In genomic region chr12:113794774-113795173, GRCh38 we compare ENCODE assay signal across 1 cellular context.
TF ChIP-seq lines count a peak whose summit lies in the region.

No MANE protein-coding gene starts in this region.

TF ChIP-seq in K562, 482 proteins besides CTCF, POLR2A, EP300 and RAD21 (continued from another document and continues in another):
- no peak for TF ChIP-seq ZNF655 (CRISPR knock-in tag; IDR thresholded peaks at IDR 0.05)
- no peak for TF ChIP-seq ZNF140 (CRISPR knock-in tag; IDR thresholded peaks at IDR 0.05)
- TF ChIP-seq ZNF507 (tag; conservative IDR thresholded peaks at IDR 0.05) = no peak
- no peak for TF ChIP-seq ZNF408 (CRISPR knock-in tag; IDR thresholded peaks at IDR 0.05; ENCODE audit: low read depth)
- no peak for TF ChIP-seq E2F3 (CRISPR knock-in tag; IDR thresholded peaks at IDR 0.05)
- TF ChIP-seq E2F8 (IDR thresholded peaks at IDR 0.05; ENCODE audit: low read depth, partially characterized antibody) = no peak
- no peak for TF ChIP-seq ZNF274 (IDR thresholded peaks at IDR 0.05; ENCODE audit: borderline replicate concordance, low read depth, low read length)
- no peak for TF ChIP-seq BCL6 (CRISPR knock-in tag; IDR thresholded peaks at IDR 0.05)
- no peak for TF ChIP-seq CREB3 (tag; conservative IDR thresholded peaks at IDR 0.05; ENCODE audit: low read depth)
- no peak for TF ChIP-seq ZSCAN29 (IDR thresholded peaks at IDR 0.05)
- no peak for TF ChIP-seq ZNF518B (CRISPR knock-in tag; IDR thresholded peaks at IDR 0.05)
- no peak for TF ChIP-seq ZBTB5 (IDR thresholded peaks at IDR 0.05)
- no peak for TF ChIP-seq SAP30 (IDR thresholded peaks at IDR 0.05; ENCODE audit: borderline replicate concordance, insufficient read depth, low read depth, low read length, poor library complexity, severe bottlenecking)
- TF ChIP-seq SMAD4 (CRISPR knock-in tag; conservative IDR thresholded peaks at IDR 0.05) = no peak; the same call in 1 of the 2 replicates
- no peak for TF ChIP-seq TBP (optimal IDR thresholded peaks at IDR 0.05; ENCODE audit: low read depth, low read length)
- TF ChIP-seq ZBTB7A (IDR thresholded peaks at IDR 0.05; ENCODE audit: borderline replicate concordance, control insufficient read depth, low read depth, low read length) = peak; percentile 50; the same call in 1 of the 2 replicates
- no peak for TF ChIP-seq ZNF23 (CRISPR knock-in tag; IDR thresholded peaks at IDR 0.05)
- no peak for TF ChIP-seq ATF2 (CRISPR knock-in tag; IDR thresholded peaks at IDR 0.05)
- no peak for TF ChIP-seq ZBTB17 (CRISPR knock-in tag; IDR thresholded peaks at IDR 0.05)
- TF ChIP-seq PRDM10 (IDR thresholded peaks at IDR 0.05; ENCODE audit: partially characterized antibody) = peak; percentile 49
- peak; percentile 86 for TF ChIP-seq CBFA2T3 (IDR thresholded peaks at IDR 0.05)
- TF ChIP-seq CXXC5 (CRISPR knock-in tag; IDR thresholded peaks at IDR 0.05) = peak; percentile 77
- TF ChIP-seq RBM14 (IDR thresholded peaks at IDR 0.05; ENCODE audit: borderline replicate concordance, insufficient read depth, low read depth, low read length) = no peak
- peak; percentile 60 to 90 for TF ChIP-seq KDM1A (IDR thresholded peaks at IDR 0.05)
- no peak for TF ChIP-seq ZNF583 (CRISPR knock-in tag; IDR thresholded peaks at IDR 0.05)
- TF ChIP-seq MBD2 (IDR thresholded peaks at IDR 0.05; ENCODE audit: borderline replicate concordance, low read depth) = no peak
- no peak for TF ChIP-seq PHF21A (IDR thresholded peaks at IDR 0.05; ENCODE audit: borderline replicate concordance, low read depth)
- no peak for TF ChIP-seq NUFIP1 (IDR thresholded peaks at IDR 0.05; ENCODE audit: partially characterized antibody)
- TF ChIP-seq TCF7L2 (IDR thresholded peaks at IDR 0.05; ENCODE audit: low read depth, low read length) = no peak
- no peak for TF ChIP-seq HOXB6 (CRISPR knock-in tag; IDR thresholded peaks at IDR 0.05; ENCODE audit: borderline replicate concordance)
- TF ChIP-seq USF1 (CRISPR knock-in tag; IDR thresholded peaks at IDR 0.05) = no peak
- no peak for TF ChIP-seq MCM7 (IDR thresholded peaks at IDR 0.05)
- TF ChIP-seq KLF6 (CRISPR knock-in tag; IDR thresholded peaks at IDR 0.05; ENCODE audit: borderline replicate concordance) = no peak
- TF ChIP-seq ZMIZ1 (IDR thresholded peaks at IDR 0.05; ENCODE audit: low read depth in 2 of 2, low read length in 2 of 2) = no peak
- TF ChIP-seq ZNF253 (CRISPR knock-in tag; conservative IDR thresholded peaks at IDR 0.05) = no peak
- no peak for TF ChIP-seq SMARCC2 (IDR thresholded peaks at IDR 0.05; ENCODE audit: low read depth)
